ENCODE assay signal across 18 cellular contexts in genomic region chr1:112312879-112313278, GRCh38.
"Had no signal": no experiment of that assay in that cellular context is flagged by ENCODE, and none has a peak within 500 bp of the region (broad histone marks: within the 10 kb centered on the region; RNA-seq: fewer than 3 reads in every experiment).

No MANE protein-coding gene starts in this region.

- H3K9ac ChIP-seq: SK-N-SH had no signal

- DNase-seq: KBM-7, MV-4-11, NCI-H1048, NCI-H1105, NCI-H1417, NCI-H1436 treated with DMSO at 0.1 percent for 48 hours, NCI-H1694, NCI-H187 treated with DMSO at 0.1 percent for 48 hours, NCI-H2029 treated with DMSO at 0.1 percent for 48 hours, NCI-H2227 treated with DMSO at 0.1 percent for 48 hours, NCI-H524 treated with DMSO at 0.1 percent for 48 hours, NCI-H774, Right ventricle myocardium superior, RPMI8226, SIG-M5, SK-N-SH, SW 1271 had no signal

- H3K9me3 ChIP-seq: SK-N-SH had no signal

- H3K4me2 ChIP-seq: SK-N-SH had no signal

- FAIRE-seq: RCC 7860 had no signal
